In the genomic region with DNA sequence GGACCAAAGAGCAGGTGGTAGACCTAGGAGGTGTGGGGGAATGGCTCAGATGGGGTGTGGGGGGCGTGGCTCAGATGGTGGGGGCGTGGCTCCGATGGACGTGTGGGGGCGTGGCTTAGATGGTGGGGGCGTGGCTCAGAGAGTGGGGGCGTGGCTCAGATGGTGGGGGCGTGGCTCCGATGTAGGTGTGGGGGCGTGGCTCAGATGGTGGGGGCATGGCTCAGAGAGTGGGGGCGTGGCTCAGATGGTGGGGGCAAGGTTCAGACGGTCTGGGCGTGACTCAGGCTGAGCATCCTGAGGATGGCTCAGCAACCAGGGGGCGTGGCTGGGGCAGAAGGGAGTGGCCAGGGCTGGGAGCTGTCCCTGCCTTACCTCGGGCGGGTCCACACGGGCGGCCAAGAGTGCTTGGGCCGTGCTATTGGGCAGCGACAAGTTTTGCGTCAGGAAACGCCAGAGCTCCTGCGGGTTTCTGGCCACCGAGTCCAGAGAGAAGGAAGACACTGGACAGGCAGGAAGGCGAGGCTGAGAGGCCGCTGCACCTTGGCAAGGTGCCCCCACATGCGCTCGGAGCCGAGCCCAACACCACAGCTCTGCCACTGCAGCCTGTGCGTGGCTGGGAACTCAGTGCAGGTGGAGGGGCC, we compare ENCODE assay signal across 1 cellular context.
TF ChIP-seq lines count a peak whose summit lies in the region.

No MANE protein-coding gene starts in this region.

TF ChIP-seq in HepG2, 621 proteins besides CTCF, POLR2A, EP300 and RAD21 (continued from another document):
- TF ChIP-seq ZKSCAN5 (CRISPR knock-in tag; IDR thresholded peaks at IDR 0.05) (no peak), ZNF30 (CRISPR knock-in tag; IDR thresholded peaks at IDR 0.05) (no peak), TGIF2 (CRISPR knock-in tag; IDR thresholded peaks at IDR 0.05) (no peak), ZNF44 (CRISPR knock-in tag; IDR thresholded peaks at IDR 0.05) (no peak), MTA3 (CRISPR knock-in tag; IDR thresholded peaks at IDR 0.05) (no peak), ZBTB38 (CRISPR knock-in tag; IDR thresholded peaks at IDR 0.05) (peak; percentile 56; the same call in 1 of the 2 replicates), ZFX (CRISPR knock-in tag; IDR thresholded peaks at IDR 0.05; ENCODE audit: low read depth) (peak; percentile 27; the same call in 1 of the 2 replicates), HES4 (CRISPR knock-in tag; IDR thresholded peaks at IDR 0.05; ENCODE audit: borderline replicate concordance) (no peak), GATA4 (IDR thresholded peaks at IDR 0.05; ENCODE audit: borderline replicate concordance, low read depth) (no peak), ZMYM2 (CRISPR knock-in tag; IDR thresholded peaks at IDR 0.05) (no peak), ZNF598 (CRISPR knock-in tag; IDR thresholded peaks at IDR 0.05; ENCODE audit: borderline replicate concordance) (no peak)
- TF ChIP-seq, protein P1, sequence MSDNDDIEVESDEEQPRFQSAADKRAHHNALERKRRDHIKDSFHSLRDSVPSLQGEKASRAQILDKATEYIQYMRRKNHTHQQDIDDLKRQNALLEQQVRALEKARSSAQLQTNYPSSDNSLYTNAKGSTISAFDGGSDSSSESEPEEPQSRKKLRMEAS (IDR thresholded peaks at IDR 0.05): no peak
- TF ChIP-seq, protein P2, sequence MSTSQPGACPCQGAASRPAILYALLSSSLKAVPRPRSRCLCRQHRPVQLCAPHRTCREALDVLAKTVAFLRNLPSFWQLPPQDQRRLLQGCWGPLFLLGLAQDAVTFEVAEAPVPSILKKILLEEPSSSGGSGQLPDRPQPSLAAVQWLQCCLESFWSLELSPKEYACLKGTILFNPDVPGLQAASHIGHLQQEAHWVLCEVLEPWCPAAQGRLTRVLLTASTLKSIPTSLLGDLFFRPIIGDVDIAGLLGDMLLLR (CRISPR knock-in tag; IDR thresholded peaks at IDR 0.05): no peak
- TF ChIP-seq, protein P3, sequence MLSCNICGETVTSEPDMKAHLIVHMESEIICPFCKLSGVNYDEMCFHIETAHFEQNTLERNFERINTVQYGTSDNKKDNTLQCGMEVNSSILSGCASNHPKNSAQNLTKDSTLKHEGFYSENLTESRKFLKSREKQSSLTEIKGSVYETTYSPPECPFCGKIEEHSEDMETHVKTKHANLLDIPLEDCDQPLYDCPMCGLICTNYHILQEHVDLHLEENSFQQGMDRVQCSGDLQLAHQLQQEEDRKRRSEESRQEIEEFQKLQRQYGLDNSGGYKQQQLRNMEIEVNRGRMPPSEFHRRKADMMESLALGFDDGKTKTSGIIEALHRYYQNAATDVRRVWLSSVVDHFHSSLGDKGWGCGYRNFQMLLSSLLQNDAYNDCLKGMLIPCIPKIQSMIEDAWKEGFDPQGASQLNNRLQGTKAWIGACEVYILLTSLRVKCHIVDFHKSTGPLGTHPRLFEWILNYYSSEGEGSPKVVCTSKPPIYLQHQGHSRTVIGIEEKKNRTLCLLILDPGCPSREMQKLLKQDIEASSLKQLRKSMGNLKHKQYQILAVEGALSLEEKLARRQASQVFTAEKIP (CRISPR knock-in tag; IDR thresholded peaks at IDR 0.05; ENCODE audit: borderline replicate concordance): no peak
- TF ChIP-seq, protein P4, sequence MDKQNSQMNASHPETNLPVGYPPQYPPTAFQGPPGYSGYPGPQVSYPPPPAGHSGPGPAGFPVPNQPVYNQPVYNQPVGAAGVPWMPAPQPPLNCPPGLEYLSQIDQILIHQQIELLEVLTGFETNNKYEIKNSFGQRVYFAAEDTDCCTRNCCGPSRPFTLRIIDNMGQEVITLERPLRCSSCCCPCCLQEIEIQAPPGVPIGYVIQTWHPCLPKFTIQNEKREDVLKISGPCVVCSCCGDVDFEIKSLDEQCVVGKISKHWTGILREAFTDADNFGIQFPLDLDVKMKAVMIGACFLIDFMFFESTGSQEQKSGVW (CRISPR knock-in tag; IDR thresholded peaks at IDR 0.05; ENCODE audit: borderline replicate concordance): no peak
